In genomic region chr6:13294499-13295069, GRCh38 we compare ENCODE assay signal across 1 cellular context.
TF ChIP-seq lines count a peak whose summit lies in the region.

No MANE protein-coding gene starts in this region.

TF ChIP-seq in WTC11, 78 proteins besides CTCF, POLR2A, EP300 and RAD21 (continued from another document):
- no peak for TF ChIP-seq ATF6 (CRISPR knock-in tag; IDR thresholded peaks at IDR 0.05)
- TF ChIP-seq ATF2 (CRISPR knock-in tag; IDR thresholded peaks at IDR 0.05; ENCODE audit: borderline replicate concordance, low read depth) = no peak
- no peak for TF ChIP-seq ARID4B (CRISPR knock-in tag; IDR thresholded peaks at IDR 0.05; ENCODE audit: borderline replicate concordance)
- TF ChIP-seq CDX4 (CRISPR knock-in tag; IDR thresholded peaks at IDR 0.05; ENCODE audit: borderline replicate concordance) = no peak
- TF ChIP-seq RORB (CRISPR knock-in tag; IDR thresholded peaks at IDR 0.05) = no peak
- TF ChIP-seq SOX15 (CRISPR knock-in tag; IDR thresholded peaks at IDR 0.05) = no peak
- no peak for TF ChIP-seq STAT6 (CRISPR knock-in tag; conservative IDR thresholded peaks at IDR 0.05; ENCODE audit: low read depth)
- no peak for TF ChIP-seq MXD4 (CRISPR knock-in tag; IDR thresholded peaks at IDR 0.05; ENCODE audit: borderline replicate concordance)
